9 cellular contexts compared by ENCODE assay signal in the genomic region with DNA sequence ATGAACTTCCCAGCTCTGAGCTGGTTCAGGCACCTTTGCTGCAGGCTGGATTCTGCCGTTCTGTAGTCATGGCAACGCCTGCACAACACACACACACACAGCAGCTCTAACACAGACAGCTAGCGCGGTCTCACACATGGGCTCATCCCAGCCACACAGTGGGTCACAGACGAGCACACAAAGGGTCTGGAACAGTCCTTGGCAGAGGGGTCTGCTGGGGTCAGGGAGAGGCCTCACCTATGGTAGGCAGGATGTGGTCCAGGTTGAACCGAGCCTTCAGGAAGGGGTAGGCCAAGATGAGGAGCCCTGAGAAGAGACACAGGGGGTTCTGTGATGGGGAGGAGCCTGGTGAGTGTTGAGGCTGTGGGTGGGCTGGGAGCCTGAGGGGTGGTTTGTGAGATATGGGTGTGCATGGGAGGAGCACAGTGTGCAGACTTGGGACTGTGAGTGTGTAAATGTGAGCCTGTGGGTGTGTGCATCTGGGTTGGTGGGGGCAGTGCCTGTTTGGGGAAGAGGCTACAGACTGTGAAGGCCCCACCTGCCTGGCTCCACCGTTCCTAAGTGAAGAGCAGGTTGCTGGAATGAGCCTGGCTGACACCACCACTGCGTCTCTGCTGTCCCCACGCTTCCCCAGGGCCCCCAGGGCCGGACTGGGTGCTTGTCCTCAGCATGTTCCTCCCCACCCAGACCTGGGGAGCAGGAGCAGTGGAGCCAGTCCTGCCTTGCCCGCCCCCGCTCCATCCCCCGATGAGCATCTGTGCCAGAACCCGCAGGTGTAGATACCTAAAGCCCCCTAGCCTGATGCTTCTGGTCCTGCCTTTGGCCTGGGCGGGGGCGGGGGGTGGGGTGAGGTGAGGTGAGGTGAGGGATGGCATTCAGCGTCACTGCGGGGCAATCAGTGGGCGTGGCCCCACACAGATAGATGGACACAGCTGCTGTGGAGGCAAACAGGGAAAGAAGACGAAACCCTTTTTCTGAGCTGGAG. TPM values are rescaled to one million over a fixed set of nuclear protein-coding genes. Genes with fewer than 3 reads are reported as not detected.
A peak's percentile ranks its signal among the peaks of the same experiment; 100 is the strongest.
DNase-seq lines count a peak whose midpoint lies in the region; ATAC-seq and TF ChIP-seq lines count a peak whose summit lies in the region.
"Had no signal": no experiment of that assay in that cellular context is flagged by ENCODE, and none has a peak within 500 bp of the region (broad histone marks: within the 10 kb centered on the region; RNA-seq: fewer than 3 reads in every experiment).

No MANE protein-coding gene starts in this region.

- intact Hi-C loops in activated T-helper 1 cell treated with anti-CD3 and anti-CD28 coated beads, Interleukin-12 subunit alpha, Interleukin-12 subunit beta, Interleukin-2, Interleukin-4 antibody, amounts not matched to agents 30 ng/mL and 10 ng/mL and 1 ng/mL, durations not matched to agents 14 hours and 24 hours and 36 hours (cut with micrococcal nuclease) = no loop called here

- no peaks in the 10 kb centered on the region for H3K9me3 Mint-ChIP-seq in activated T-helper 1 cell treated with anti-CD3 and anti-CD28 coated beads, Interleukin-12 subunit alpha, Interleukin-12 subunit beta, Interleukin-2, Interleukin-4 antibody, amounts not matched to agents 30 ng/mL and 10 ng/mL and 1 ng/mL, durations not matched to agents 14 hours and 24 hours and 36 hours

- H3K4me1 ChIP-seq in smooth muscle cell (ENCODE audit: low read depth) = no peaks in the 10 kb centered on the region

- DNase-seq in ELR (ENCODE audit: low read depth) (peak; percentile 53), NCI-H1694 (lab: John Stamatoyannopoulos, UW) (peak; percentile 5), kidney epithelial cell (ENCODE audit: low read depth) (peak; percentile 23), smooth muscle cell (lab: John Stamatoyannopoulos, UW; ENCODE audit: unreplicated experiment) (no peak), mucosa of gallbladder (ENCODE audit: low spot score) (no peak)
- DNase-seq in activated T-helper 1 cell treated with anti-CD3 and anti-CD28 coated beads, Interleukin-12 subunit alpha, Interleukin-12 subunit beta, Interleukin-2, Interleukin-4 antibody, amounts not matched to agents 30 ng/mL and 10 ng/mL and 1 ng/mL, durations not matched to agents 14 hours and 24 hours and 36 hours (ENCODE audit: low spot score) = peak; percentile 34

- no peak overlapping the region for H3K27ac ChIP-seq in smooth muscle cell (ENCODE audit: low read depth)

- no peaks in the 10 kb centered on the region for H3K9me3 ChIP-seq in smooth muscle cell (replicated peaks; ENCODE audit: low read depth)

- no peaks in the 10 kb centered on the region for H3K79me2 ChIP-seq in smooth muscle cell (ENCODE audit: low read depth)

- H2AFZ ChIP-seq in smooth muscle cell (ENCODE audit: low read depth) = no peak overlapping the region

- peak overlapping the region; percentile 24 for H3K27ac Mint-ChIP-seq in activated T-helper 1 cell treated with anti-CD3 and anti-CD28 coated beads, Interleukin-12 subunit alpha, Interleukin-12 subunit beta, Interleukin-2, Interleukin-4 antibody, amounts not matched to agents 30 ng/mL and 10 ng/mL and 1 ng/mL, durations not matched to agents 14 hours and 24 hours and 36 hours

- H3K36me3 Mint-ChIP-seq in activated T-helper 1 cell treated with anti-CD3 and anti-CD28 coated beads, Interleukin-12 subunit alpha, Interleukin-12 subunit beta, Interleukin-2, Interleukin-4 antibody, amounts not matched to agents 30 ng/mL and 10 ng/mL and 1 ng/mL, durations not matched to agents 14 hours and 24 hours and 36 hours (ENCODE audit: low read depth) = no peaks in the 10 kb centered on the region

- H3K4me3 Mint-ChIP-seq in activated T-helper 1 cell treated with anti-CD3 and anti-CD28 coated beads, Interleukin-12 subunit alpha, Interleukin-12 subunit beta, Interleukin-2, Interleukin-4 antibody, amounts not matched to agents 30 ng/mL and 10 ng/mL and 1 ng/mL, durations not matched to agents 14 hours and 24 hours and 36 hours = no peak overlapping the region

- H3K4me2 ChIP-seq in smooth muscle cell = no peak overlapping the region

- H3K4me3 ChIP-seq in kidney epithelial cell (ENCODE audit: low read depth, low read length) (no peak overlapping the region), smooth muscle cell (no peak overlapping the region)

- 70% methylated on average over 17 of the region's 20 CpGs for WGBS in smooth muscle cell (ENCODE audit: low lambda C conversion rate)

- no peaks in the 10 kb centered on the region for H4K20me1 ChIP-seq in smooth muscle cell (ENCODE audit: low read depth)

- H3K36me3 ChIP-seq in kidney epithelial cell (ENCODE audit: control insufficient read depth, insufficient read depth, low read length) (no peaks in the 10 kb centered on the region), smooth muscle cell (ENCODE audit: low read depth) (no peaks in the 10 kb centered on the region)

- no peaks in the 10 kb centered on the region for H3F3A ChIP-seq in smooth muscle cell (ENCODE audit: low read depth)

- ATAC-seq in GM18907 (IDR thresholded peaks at IDR 0.05; ENCODE audit: unreplicated experiment) = no peak
- no peak for ATAC-seq in HG02970 (IDR thresholded peaks at IDR 0.05; ENCODE audit: low FRiP score, unreplicated experiment)

- H3K4me1 Mint-ChIP-seq in activated T-helper 1 cell treated with anti-CD3 and anti-CD28 coated beads, Interleukin-12 subunit alpha, Interleukin-12 subunit beta, Interleukin-2, Interleukin-4 antibody, amounts not matched to agents 30 ng/mL and 10 ng/mL and 1 ng/mL, durations not matched to agents 14 hours and 24 hours and 36 hours (ENCODE audit: low read depth) = peaks cover 10% of the 10 kb centered on the region

- H3K9ac ChIP-seq in smooth muscle cell (ENCODE audit: low read depth) = no peak overlapping the region

- H3K27me3 Mint-ChIP-seq in activated T-helper 1 cell treated with anti-CD3 and anti-CD28 coated beads, Interleukin-12 subunit alpha, Interleukin-12 subunit beta, Interleukin-2, Interleukin-4 antibody, amounts not matched to agents 30 ng/mL and 10 ng/mL and 1 ng/mL, durations not matched to agents 14 hours and 24 hours and 36 hours (ENCODE audit: insufficient read depth) = peaks cover 24% of the 10 kb centered on the region

- TF ChIP-seq CTCF in kidney epithelial cell (IDR thresholded peaks at IDR 0.05; ENCODE audit: insufficient read depth, low read length, poor library complexity, severe bottlenecking) (no peak), smooth muscle cell (IDR thresholded peaks at IDR 0.05; ENCODE audit: borderline replicate concordance, insufficient read depth, poor library complexity, severe bottlenecking) (no peak)

- peaks cover 59% of the 10 kb centered on the region for H3K27me3 ChIP-seq in kidney epithelial cell (ENCODE audit: control insufficient read depth, insufficient read depth, low read length)
- peaks cover 50% of the 10 kb centered on the region for H3K27me3 ChIP-seq in smooth muscle cell (ENCODE audit: low read depth)

RNA-seq across cellular contexts. Expression of gene KNCN, which starts 1.5 kb away (rescaled TPM):
- not detected in 2 replicates for total RNA-seq in activated T-helper 1 cell treated with anti-CD3 and anti-CD28 coated beads, Interleukin-12 subunit alpha, Interleukin-12 subunit beta, Interleukin-2, Interleukin-4 antibody, amounts not matched to agents 30 ng/mL and 10 ng/mL and 1 ng/mL, durations not matched to agents 14 hours and 24 hours and 36 hours
- total RNA-seq in kidney epithelial cell (not detected in 2 replicates), smooth muscle cell (not detected in 2 replicates), mucosa of gallbladder (not detected)
- polyA plus RNA-seq in smooth muscle cell = not detected in 2 replicates
- polyA plus RNA-seq: esophagus had no signal

RNA-seq across cellular contexts. Expression of gene MKNK1, which starts 54.1 kb away (rescaled TPM):
- 48.7 TPM in 2 replicates for total RNA-seq in activated T-helper 1 cell treated with anti-CD3 and anti-CD28 coated beads, Interleukin-12 subunit alpha, Interleukin-12 subunit beta, Interleukin-2, Interleukin-4 antibody, amounts not matched to agents 30 ng/mL and 10 ng/mL and 1 ng/mL, durations not matched to agents 14 hours and 24 hours and 36 hours
- 22.6 and 25.3 TPM in 2 replicates for total RNA-seq in kidney epithelial cell
- 17.9 and 18.7 TPM in 2 replicates for total RNA-seq in smooth muscle cell
- 11.7 and 17.2 TPM in 2 replicates for polyA plus RNA-seq in smooth muscle cell
- total RNA-seq in mucosa of gallbladder = 36.5 TPM

Comparison
In these comparisons a context has a peak if more than half of its experiments do, and no peak if none do; other contexts are left out.
1. DNase-seq: peak in ELR (single experiment), NCI-H1694 (single experiment), activated T-helper 1 cell treated with anti-CD3 and anti-CD28 coated beads, Interleukin-12 subunit alpha, Interleukin-12 subunit beta, Interleukin-2, Interleukin-4 antibody, amounts not matched to agents 30 ng/mL and 10 ng/mL and 1 ng/mL, durations not matched to agents 14 hours and 24 hours and 36 hours (single experiment) and kidney epithelial cell (single experiment); none in smooth muscle cell (single experiment) and mucosa of gallbladder (single experiment).